In the genomic region with DNA sequence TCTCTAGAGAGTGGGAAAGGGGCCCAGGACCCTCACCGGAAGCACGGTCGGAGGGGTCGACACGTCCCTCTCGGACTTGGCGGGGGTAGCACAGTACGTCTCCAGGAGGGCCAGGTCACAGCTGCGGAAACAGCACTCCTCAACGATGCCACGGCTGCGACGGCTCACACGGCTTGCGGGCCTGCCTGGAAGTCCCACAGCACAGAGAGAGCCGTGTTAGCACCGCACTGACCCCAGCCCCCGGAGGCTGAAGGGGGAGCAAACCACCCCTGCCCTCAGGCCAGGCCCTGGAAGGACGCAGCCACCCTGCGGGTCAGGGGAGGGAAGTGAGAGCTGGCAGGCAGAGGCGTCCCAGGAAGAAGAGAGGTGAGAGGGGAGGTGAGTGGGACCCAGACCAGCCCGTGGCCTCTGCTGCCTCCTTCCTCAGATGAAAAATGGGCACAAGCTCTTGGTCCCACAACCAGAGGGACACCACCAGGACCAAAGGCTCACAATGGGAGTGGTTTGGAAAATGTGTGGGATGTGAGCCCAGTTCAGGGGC, we compare ENCODE assay signal across 23 cellular contexts. TPM values are rescaled to one million over a fixed set of nuclear protein-coding genes. Genes with fewer than 3 reads are reported as not detected.
"Had no signal": no experiment of that assay in that cellular context is flagged by ENCODE, and none has a peak within 500 bp of the region (broad histone marks: within the 10 kb centered on the region; RNA-seq: fewer than 3 reads in every experiment).

No MANE protein-coding gene starts in this region.

- H3K4me3 ChIP-seq: coronary artery, gastrocnemius medialis, heart left ventricle, skin epidermis had no signal

- DNase-seq: activated CD4-positive, CD25-positive, alpha-beta regulatory T cell; activated naive CD8-positive, alpha-beta T cell treated with anti-CD3 and anti-CD28 coated beads for 36 hours; amygdala; central memory CD4-positive, alpha-beta T cell; effector CD4-positive, alpha-beta T cell; gastrocnemius medialis; kidney glomerular epithelial cell; mesenchymal stem cell; naive thymus-derived CD8-positive, alpha-beta T cell; nucleus accumbens; stimulated activated CD4-positive, alpha-beta T cell treated with anti-CD3 and anti-CD28 coated beads, Interleukin-15, amount 100 ng/mL, for 24 hours; stimulated activated CD4-positive, alpha-beta T cell treated with anti-CD3 and anti-CD28 coated beads, Interleukin-2, amount 100 ng/mL, for 48 hours; stimulated activated naive CD8-positive, alpha-beta T cell treated with anti-CD3 and anti-CD28 coated beads, Interleukin-15, amount 100 ng/mL, for 72 hours; T1000; trophoblast cell had no signal

- H3K9me3 Mint-ChIP-seq: activated naive CD8-positive, alpha-beta T cell treated with anti-CD3 and anti-CD28 coated beads for 36 hours; naive thymus-derived CD8-positive, alpha-beta T cell had no signal

- H3K4me3 Mint-ChIP-seq: activated naive CD8-positive, alpha-beta T cell treated with anti-CD3 and anti-CD28 coated beads for 36 hours; naive thymus-derived CD8-positive, alpha-beta T cell; stimulated activated naive CD8-positive, alpha-beta T cell treated with anti-CD3 and anti-CD28 coated beads, Interleukin-15, amount 100 ng/mL, for 72 hours had no signal

- H3K36me3 ChIP-seq: gastrocnemius medialis had no signal

- H3K9me3 ChIP-seq: gastrocnemius medialis, heart left ventricle had no signal

- ATAC-seq: gastrocnemius medialis; heart left ventricle; stimulated activated naive CD8-positive, alpha-beta T cell treated with anti-CD3 and anti-CD28 coated beads, Interleukin-15, amount 100 ng/mL, for 72 hours had no signal

- H3K27ac ChIP-seq: coronary artery, gastrocnemius medialis, heart left ventricle, skin epidermis had no signal

- H3K36me3 Mint-ChIP-seq: activated naive CD8-positive, alpha-beta T cell treated with anti-CD3 and anti-CD28 coated beads for 36 hours had no signal

- H3K27ac Mint-ChIP-seq: activated naive CD8-positive, alpha-beta T cell treated with anti-CD3 and anti-CD28 coated beads for 36 hours; brain; naive thymus-derived CD8-positive, alpha-beta T cell; stimulated activated naive CD8-positive, alpha-beta T cell treated with anti-CD3 and anti-CD28 coated beads, Interleukin-15, amount 100 ng/mL, for 72 hours had no signal

RNA-seq across cellular contexts. Expression of gene IGF2, which starts 5.6 kb away (rescaled TPM):
- total RNA-seq: naive thymus-derived CD8-positive, alpha-beta T cell had no signal
- polyA plus RNA-seq: naive thymus-derived CD8-positive, alpha-beta T cell had no signal

RNA-seq across cellular contexts. Expression of gene INS, which starts 27.5 kb away (rescaled TPM):
- total RNA-seq: activated CD8-positive, alpha-beta memory T cell treated with anti-CD3 and anti-CD28 coated beads for 36 hours; activated naive CD8-positive, alpha-beta T cell treated with anti-CD3 and anti-CD28 coated beads for 36 hours; gastrocnemius medialis; lower leg skin; naive thymus-derived CD8-positive, alpha-beta T cell; T-helper 1 cell treated with Interleukin-12 subunit alpha and Interleukin-12 subunit beta and Interleukin-4 antibody, amounts not matched to agents 30 ng/mL and 1 ng/mL, for 36 hours; temporal lobe had no signal
- polyA plus RNA-seq: naive thymus-derived CD8-positive, alpha-beta T cell had no signal

RNA-seq across cellular contexts. Expression of gene TH, which starts 38.1 kb away (rescaled TPM):
- total RNA-seq: activated CD8-positive, alpha-beta memory T cell treated with anti-CD3 and anti-CD28 coated beads for 36 hours; activated naive CD8-positive, alpha-beta T cell treated with anti-CD3 and anti-CD28 coated beads for 36 hours; gastrocnemius medialis; heart left ventricle; naive thymus-derived CD8-positive, alpha-beta T cell; T-helper 1 cell treated with Interleukin-12 subunit alpha and Interleukin-12 subunit beta and Interleukin-4 antibody, amounts not matched to agents 30 ng/mL and 1 ng/mL, for 36 hours had no signal
- polyA plus RNA-seq: naive thymus-derived CD8-positive, alpha-beta T cell had no signal
